Comparison of ENCODE assay signal across 8 cellular contexts in the genomic region with DNA sequence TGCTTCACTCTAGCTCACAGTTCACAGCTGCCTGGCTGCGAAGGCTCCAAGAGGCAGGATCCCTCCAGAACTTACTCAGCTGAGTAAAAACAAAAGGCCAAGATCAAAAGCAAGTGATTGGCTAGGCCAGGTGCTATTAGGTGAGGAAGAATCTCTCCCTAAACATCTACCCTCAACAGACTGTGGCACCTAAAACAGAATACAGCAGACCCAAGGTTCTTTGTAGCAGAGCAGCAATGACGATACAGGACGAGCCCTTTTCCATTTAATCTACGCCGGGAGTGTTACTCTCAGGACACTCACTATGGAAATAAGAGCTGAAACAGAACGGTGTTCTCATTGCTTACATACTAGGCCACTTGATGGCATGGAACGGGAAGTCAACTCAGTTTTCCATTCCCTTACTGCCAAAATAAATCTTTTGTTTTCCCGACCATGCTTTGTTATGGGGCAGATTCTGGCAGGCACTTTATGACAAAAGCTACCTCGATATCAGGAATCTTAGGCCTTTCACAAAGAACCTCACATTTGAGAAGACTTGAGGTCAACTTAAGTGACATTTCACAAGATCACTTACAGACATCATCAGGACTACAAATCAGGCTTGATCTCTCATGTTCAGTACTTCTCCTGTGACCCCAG. TPM values are rescaled to one million over a fixed set of nuclear protein-coding genes. Genes with fewer than 3 reads are reported as not detected.
DNase-seq lines count a peak whose midpoint lies in the region; ATAC-seq, FAIRE-seq and TF ChIP-seq lines count a peak whose summit lies in the region.

No MANE protein-coding gene starts in this region.

- CTCF ChIA-PET in activated CD4-positive, alpha-beta T cell treated with anti-CD3 and anti-CD28 coated beads, Interleukin-2, amount 10 ng/mL, durations not matched to agents 7 days and 5 days (lab: Charles Lee), result interaction anchor here (1.0 kb wide), 1 partner anchor 42 kb away, joined by 3 read pairs; no protein-coding TSS in a partner anchor

- POLR2A ChIA-PET in activated CD4-positive, alpha-beta T cell treated with anti-CD3 and anti-CD28 coated beads, Interleukin-2, amount 10 ng/mL, durations not matched to agents 7 days and 5 days (lab: Charles Lee), result interaction anchor here (0.6 kb wide), 2 partner anchors 18 to 103 kb away, joined by 4 to 11 read pairs; no protein-coding TSS in a partner anchor

- no peaks in the 10 kb centered on the region for H3K9me3 ChIP-seq in NT2/D1 (ENCODE audit: insufficient read depth, low read length)
- H3K9me3 ChIP-seq in kidney (ENCODE audit: control insufficient read depth in 1 of 2, low read length in 2 of 2), result no peaks in the 10 kb centered on the region
- no peaks in the 10 kb centered on the region for H3K9me3 ChIP-seq in stomach

- no peaks in the 10 kb centered on the region for H3K27me3 Mint-ChIP-seq in activated CD4-positive, alpha-beta T cell treated with anti-CD3 and anti-CD28 coated beads, Interleukin-2, amount 10 ng/mL, durations not matched to agents 7 days and 5 days

- H3K4me3 Mint-ChIP-seq in activated CD4-positive, alpha-beta T cell treated with anti-CD3 and anti-CD28 coated beads, Interleukin-2, amount 10 ng/mL, durations not matched to agents 7 days and 5 days, result peak overlapping the region; percentile 93

- H3K9me3 Mint-ChIP-seq in activated CD4-positive, alpha-beta T cell treated with anti-CD3 and anti-CD28 coated beads, Interleukin-2, amount 10 ng/mL, durations not matched to agents 7 days and 5 days, result no peaks in the 10 kb centered on the region

- no peak for ATAC-seq in GM19023 (IDR thresholded peaks at IDR 0.05; ENCODE audit: unreplicated experiment)
- no peak for ATAC-seq in HG03097 (IDR thresholded peaks at IDR 0.05; ENCODE audit: low FRiP score, unreplicated experiment)

- TF ChIP-seq CTCF in kidney (IDR thresholded peaks at IDR 0.05; ENCODE audit: borderline replicate concordance, extremely low read depth, insufficient read depth) (no peak), stomach (IDR thresholded peaks at IDR 0.05) (no peak)

- H3K9ac ChIP-seq in NT2/D1 (ENCODE audit: insufficient read length, low read depth) (peak overlapping the region; percentile 98), kidney (ENCODE audit: low read length in 2 of 2) (peak overlapping the region; percentile 83 to 85)

- peaks cover 36% of the 10 kb centered on the region for H3K36me3 ChIP-seq in NT2/D1 (ENCODE audit: insufficient read depth, insufficient read length, low read length)
- peaks cover 2 to 5% of the 10 kb centered on the region in 2 donors for H3K36me3 ChIP-seq in kidney (ENCODE audit: control insufficient read depth in 1 of 2, insufficient read depth in 2 of 2, low read length in 2 of 2)
- peaks cover 2 to 22% (median 19%) of the 10 kb centered on the region in 4 donors for H3K36me3 ChIP-seq in stomach

- no peak for TF ChIP-seq POLR2A in stomach (IDR thresholded peaks at IDR 0.05)

- intact Hi-C loops in kidney (cut with DNase I), result no loop called here
- intact Hi-C loops in stomach (cut with DNase I; ENCODE audit: low total_unique reads), result no loop called here

- peaks cover 55% of the 10 kb centered on the region for H3K4me1 Mint-ChIP-seq in activated CD4-positive, alpha-beta T cell treated with anti-CD3 and anti-CD28 coated beads, Interleukin-2, amount 10 ng/mL, durations not matched to agents 7 days and 5 days

- no peak for FAIRE-seq in kidney (lab: Jason Lieb, UNC)

- no peak for TF ChIP-seq EP300 in stomach (IDR thresholded peaks at IDR 0.05)

- 4 to 8% (median 5%) methylated on average over 9 of the region's 9 CpGs for WGBS in stomach, 5 donors

- H3K4me1 ChIP-seq in NT2/D1 (ENCODE audit: insufficient read depth, insufficient read length) (no peaks in the 10 kb centered on the region), kidney (ENCODE audit: control insufficient read depth in 1 of 2, insufficient read depth in 1 of 2, low read depth in 1 of 2, low read length in 2 of 2) (peaks cover 13 to 20% of the 10 kb centered on the region in 2 donors), stomach (peaks cover 21 to 58% (median 39%) of the 10 kb centered on the region in 4 donors)

- peak overlapping the region; percentile 97 for H3K27ac Mint-ChIP-seq in activated CD4-positive, alpha-beta T cell treated with anti-CD3 and anti-CD28 coated beads, Interleukin-2, amount 10 ng/mL, durations not matched to agents 7 days and 5 days

- no peak for DNase-seq in activated CD4-positive, alpha-beta T cell treated with anti-CD3 and anti-CD28 coated beads, Interleukin-2, amount 10 ng/mL, durations not matched to agents 7 days and 5 days
- DNase-seq in activated CD4-positive, alpha-beta T cell treated with anti-CD3 and anti-CD28 coated beads for 4 hours, result no peak
- no peak for DNase-seq in NT2/D1 (ENCODE audit: low read depth, low spot score)
- DNase-seq in caudate nucleus (lab: John Stamatoyannopoulos, UW), result peak in 2 of 61 donors; percentile 24 to 48
- DNase-seq in kidney, result no peak
- no peak for DNase-seq in stomach

- H3K27me3 ChIP-seq in NT2/D1 (ENCODE audit: insufficient read depth, insufficient read length), result no peaks in the 10 kb centered on the region
- no peaks in the 10 kb centered on the region for H3K27me3 ChIP-seq in stomach

- H3K27ac ChIP-seq in caudate nucleus (ENCODE audit: low read depth, low read length) (peak overlapping the region; percentile 85), kidney (ENCODE audit: low read depth in 2 of 2, low read length in 2 of 2) (peak overlapping the region; percentile 84 to 95), stomach (peak overlapping the region; percentile 94 to 96 (median 95))

- H3K4me3 ChIP-seq in NT2/D1 (ENCODE audit: insufficient read length, low read depth) (peak overlapping the region; percentile 94), kidney (ENCODE audit: low read length in 2 of 2) (peak overlapping the region; percentile 75 to 96), stomach (peak overlapping the region; percentile 62 to 76 (median 74))

- peaks cover 28% of the 10 kb centered on the region for H3K36me3 Mint-ChIP-seq in activated CD4-positive, alpha-beta T cell treated with anti-CD3 and anti-CD28 coated beads, Interleukin-2, amount 10 ng/mL, durations not matched to agents 7 days and 5 days (ENCODE audit: low read depth)

RNA-seq across cellular contexts. Expression of a gene that starts 0.8 kb away (rescaled TPM):
- total RNA-seq in activated CD4-positive, alpha-beta T cell treated with anti-CD3 and anti-CD28 coated beads, Interleukin-2, amount 10 ng/mL, durations not matched to agents 7 days and 5 days, result 10 to 100 TPM; 70.0 to 77.7 TPM
- total RNA-seq in kidney, result 61.4 TPM
- polyA plus RNA-seq in kidney (ENCODE audit: insufficient read depth, low read depth, low replicate concordance), result 16.4 TPM
- 100 to 1,000 TPM in 1 of 5 donors, 10 to 100 TPM in 4; 17.4 to 127 (median 41.9) TPM for total RNA-seq in stomach
- polyA plus RNA-seq in stomach, result 10 to 100 TPM; 10.5 to 30.9 (median 10.9) TPM
